In the genomic region with DNA sequence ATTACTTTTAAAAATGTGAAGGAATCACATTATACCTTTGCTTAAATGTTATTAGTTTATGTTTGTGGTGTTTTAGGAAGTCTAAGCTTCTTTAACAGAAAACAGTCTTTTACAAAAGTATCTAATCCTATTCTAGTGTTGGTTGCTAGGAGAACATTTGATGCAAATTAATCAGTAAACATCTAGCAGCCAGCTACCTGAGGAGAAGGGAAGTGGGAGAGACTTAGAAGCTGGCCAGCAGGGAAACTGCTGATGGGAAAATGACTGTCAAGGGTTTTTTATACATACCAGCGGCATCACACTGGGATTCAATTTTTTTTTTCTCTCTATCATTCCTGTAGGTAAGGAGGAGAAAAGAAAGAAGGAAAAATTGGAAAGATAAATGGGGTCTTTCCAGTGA, we compare ENCODE assay signal across 18 cellular contexts.
"Had no signal": no experiment of that assay in that cellular context is flagged by ENCODE, and none has a peak within 500 bp of the region (broad histone marks: within the 10 kb centered on the region; RNA-seq: fewer than 3 reads in every experiment).

No MANE protein-coding gene starts in this region.

- H3K4me1 Mint-ChIP-seq: natural killer cell; stimulated activated memory B cell treated with anti-CD40 and anti-IgM and Interleukin-4, amounts not matched to agents 10 μg/mL and 1 μg/mL and 100 μg/mL, for 72 hours had no signal

- H3K27ac ChIP-seq: dorsolateral prefrontal cortex, gastrocnemius medialis, lower lobe of right lung, ovary, psoas muscle, sigmoid colon, testis, tibial artery had no signal

- H3K36me3 ChIP-seq: gastrocnemius medialis, lower lobe of right lung, ovary, sigmoid colon, tibial artery had no signal

- H3K4me3 ChIP-seq: dorsolateral prefrontal cortex, gastrocnemius medialis, lower lobe of right lung, ovary, psoas muscle, sigmoid colon, testis, tibial artery had no signal

- DNase-seq: dorsolateral prefrontal cortex; effector CD4-positive, alpha-beta T cell; gastrocnemius medialis; head of caudate nucleus; left ventricle myocardium superior; lower lobe of right lung; natural killer cell; occipital lobe; ovary; psoas muscle; sigmoid colon; stimulated activated CD4-positive, alpha-beta T cell treated with anti-CD3 and anti-CD28 coated beads, Interleukin-4, amount 100 ng/mL, for 4 hours; stimulated activated naive CD8-positive, alpha-beta T cell treated with anti-CD3 and anti-CD28 coated beads, Interleukin-15, Interleukin-2, amounts not matched to agents 100 U/mL and 50 U/mL, for 24 hours; substantia nigra; testis; tibial artery had no signal

- H3K27ac Mint-ChIP-seq: natural killer cell; stimulated activated memory B cell treated with anti-CD40 and anti-IgM and Interleukin-4, amounts not matched to agents 10 μg/mL and 1 μg/mL and 100 μg/mL, for 72 hours; type B pancreatic cell had no signal

- H3K4me3 Mint-ChIP-seq: natural killer cell; stimulated activated memory B cell treated with anti-CD40 and anti-IgM and Interleukin-4, amounts not matched to agents 10 μg/mL and 1 μg/mL and 100 μg/mL, for 72 hours; type B pancreatic cell had no signal

- H3K27me3 Mint-ChIP-seq: stimulated activated memory B cell treated with anti-CD40 and anti-IgM and Interleukin-4, amounts not matched to agents 10 μg/mL and 1 μg/mL and 100 μg/mL, for 72 hours; type B pancreatic cell had no signal

- H3K9me3 Mint-ChIP-seq: stimulated activated memory B cell treated with anti-CD40 and anti-IgM and Interleukin-4, amounts not matched to agents 10 μg/mL and 1 μg/mL and 100 μg/mL, for 72 hours; type B pancreatic cell had no signal

- H3K36me3 Mint-ChIP-seq: natural killer cell; stimulated activated memory B cell treated with anti-CD40 and anti-IgM and Interleukin-4, amounts not matched to agents 10 μg/mL and 1 μg/mL and 100 μg/mL, for 72 hours; type B pancreatic cell had no signal

- H3K27me3 ChIP-seq: dorsolateral prefrontal cortex, gastrocnemius medialis, ovary, sigmoid colon, testis, tibial artery had no signal

- H3K9me3 ChIP-seq: gastrocnemius medialis, lower lobe of right lung, ovary, psoas muscle, sigmoid colon, testis, tibial artery had no signal

- H3K4me1 ChIP-seq: gastrocnemius medialis, lower lobe of right lung, psoas muscle, sigmoid colon, testis, tibial artery had no signal
